In the genomic region with DNA sequence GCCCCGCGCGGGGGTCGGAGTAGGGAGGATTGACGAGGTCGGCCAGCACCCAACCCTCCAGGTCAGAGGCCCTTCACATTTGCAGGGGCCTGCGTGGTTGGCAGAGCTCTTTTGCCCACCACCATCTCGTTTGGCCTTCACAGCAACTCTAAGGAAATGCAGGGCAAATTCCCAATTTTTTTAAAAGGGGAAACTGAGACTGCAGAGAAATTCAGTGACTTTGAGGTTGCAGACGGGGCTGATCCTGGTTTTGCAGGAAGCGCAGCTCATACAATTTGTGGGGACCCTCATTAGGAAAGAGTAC, we compare ENCODE assay signal across 7 cellular contexts. TPM values are rescaled to one million over a fixed set of nuclear protein-coding genes. Genes with fewer than 3 reads are reported as not detected.
DNase-seq lines count a peak whose midpoint lies in the region; ATAC-seq lines count a peak whose summit lies in the region.

No MANE protein-coding gene starts in this region.

- H3K4me1 ChIP-seq in HUES48 (ENCODE audit: control insufficient read depth, insufficient read depth, low read length), result peaks cover 8% of the 10 kb centered on the region; the same call in 1 of the 2 replicates

- no peak for ATAC-seq in stimulated activated naive CD8-positive, alpha-beta T cell treated with anti-CD3 and anti-CD28 coated beads, Interleukin-15, amount 100 ng/mL, for 72 hours
- ATAC-seq in GM19328 (IDR thresholded peaks at IDR 0.05; ENCODE audit: unreplicated experiment), result no peak

- H3K27ac Mint-ChIP-seq in activated T-helper 2 cell treated with anti-CD3 and anti-CD28 coated beads, Interferon-gamma antibody, Interleukin-2, Interleukin-4, amounts not matched to agents 10 μg/mL and 5 μg/mL and 100 μg/mL, durations not matched to agents 14 hours and 24 hours and 36 hours, result peak overlapping the region; percentile 92
- H3K27ac Mint-ChIP-seq in stimulated activated naive CD8-positive, alpha-beta T cell treated with anti-CD3 and anti-CD28 coated beads, Interleukin-15, amount 100 ng/mL, for 72 hours, result peak overlapping the region; percentile 94 to 96

- peak overlapping the region; percentile 89 for H3K9ac ChIP-seq in HUES48 (ENCODE audit: low read depth, low read length)

- no peak for DNase-seq in activated T-helper 2 cell treated with anti-CD3 and anti-CD28 coated beads, Interferon-gamma antibody, Interleukin-2, Interleukin-4, amounts not matched to agents 10 μg/mL and 5 μg/mL and 100 μg/mL, durations not matched to agents 14 hours and 24 hours and 36 hours (ENCODE audit: low spot score)
- DNase-seq in stimulated activated naive CD8-positive, alpha-beta T cell treated with anti-CD3 and anti-CD28 coated beads, Interleukin-15, amount 100 ng/mL, for 72 hours, result no peak
- DNase-seq in AG08395 (ENCODE audit: low spot score) (no peak), retina (no peak)

- no peaks in the 10 kb centered on the region for H3K27me3 Mint-ChIP-seq in activated T-helper 2 cell treated with anti-CD3 and anti-CD28 coated beads, Interferon-gamma antibody, Interleukin-2, Interleukin-4, amounts not matched to agents 10 μg/mL and 5 μg/mL and 100 μg/mL, durations not matched to agents 14 hours and 24 hours and 36 hours (ENCODE audit: low read depth)
- no peaks in the 10 kb centered on the region for H3K27me3 Mint-ChIP-seq in stimulated activated naive CD8-positive, alpha-beta T cell treated with anti-CD3 and anti-CD28 coated beads, Interleukin-15, amount 100 ng/mL, for 72 hours

- H3K4me1 Mint-ChIP-seq in activated T-helper 2 cell treated with anti-CD3 and anti-CD28 coated beads, Interferon-gamma antibody, Interleukin-2, Interleukin-4, amounts not matched to agents 10 μg/mL and 5 μg/mL and 100 μg/mL, durations not matched to agents 14 hours and 24 hours and 36 hours (ENCODE audit: low read depth), result peaks cover 20% of the 10 kb centered on the region
- peaks cover 35% of the 10 kb centered on the region for H3K4me1 Mint-ChIP-seq in stimulated activated naive CD8-positive, alpha-beta T cell treated with anti-CD3 and anti-CD28 coated beads, Interleukin-15, amount 100 ng/mL, for 72 hours

- H3K4me3 Mint-ChIP-seq in activated T-helper 2 cell treated with anti-CD3 and anti-CD28 coated beads, Interferon-gamma antibody, Interleukin-2, Interleukin-4, amounts not matched to agents 10 μg/mL and 5 μg/mL and 100 μg/mL, durations not matched to agents 14 hours and 24 hours and 36 hours (ENCODE audit: low read depth), result peak overlapping the region; percentile 87
- peak overlapping the region; percentile 92 to 97 for H3K4me3 Mint-ChIP-seq in stimulated activated naive CD8-positive, alpha-beta T cell treated with anti-CD3 and anti-CD28 coated beads, Interleukin-15, amount 100 ng/mL, for 72 hours

- no peaks in the 10 kb centered on the region for H3K27me3 ChIP-seq in HUES48 (ENCODE audit: control insufficient read depth, insufficient read depth, low read length)

- intact Hi-C loops in activated T-helper 2 cell treated with anti-CD3 and anti-CD28 coated beads, Interferon-gamma antibody, Interleukin-2, Interleukin-4, amounts not matched to agents 10 μg/mL and 5 μg/mL and 100 μg/mL, durations not matched to agents 14 hours and 24 hours and 36 hours (cut with micrococcal nuclease), result loop anchor here (2.0 to 5.0 kb wide), 3 partner anchors 62 to 122 kb away; a partner anchor contains a TSS

- H3K27ac ChIP-seq in HUES48 (ENCODE audit: low read depth, low read length), result peak overlapping the region; percentile 87

- H3K36me3 Mint-ChIP-seq in activated T-helper 2 cell treated with anti-CD3 and anti-CD28 coated beads, Interferon-gamma antibody, Interleukin-2, Interleukin-4, amounts not matched to agents 10 μg/mL and 5 μg/mL and 100 μg/mL, durations not matched to agents 14 hours and 24 hours and 36 hours (ENCODE audit: low read depth), result peaks cover 27% of the 10 kb centered on the region

- H3K36me3 ChIP-seq in HUES48 (ENCODE audit: control insufficient read depth, insufficient read depth, low read length), result peaks cover 5% of the 10 kb centered on the region; the same call in 1 of the 2 replicates

- no peaks in the 10 kb centered on the region for H3K9me3 Mint-ChIP-seq in activated T-helper 2 cell treated with anti-CD3 and anti-CD28 coated beads, Interferon-gamma antibody, Interleukin-2, Interleukin-4, amounts not matched to agents 10 μg/mL and 5 μg/mL and 100 μg/mL, durations not matched to agents 14 hours and 24 hours and 36 hours
- H3K9me3 Mint-ChIP-seq in stimulated activated naive CD8-positive, alpha-beta T cell treated with anti-CD3 and anti-CD28 coated beads, Interleukin-15, amount 100 ng/mL, for 72 hours, result no peaks in the 10 kb centered on the region

- H3K4me3 ChIP-seq in HUES48 (ENCODE audit: low read depth, low read length) (peak overlapping the region; percentile 91), iPS-18c (ENCODE audit: insufficient read depth, low read depth, low read length) (peak overlapping the region; percentile 90)

- H3K9me3 ChIP-seq in HUES48 (ENCODE audit: control insufficient read depth, insufficient read depth, low read length) (no peaks in the 10 kb centered on the region), iPS-18c (ENCODE audit: control insufficient read depth, insufficient read depth, low read length) (no peaks in the 10 kb centered on the region)

RNA-seq across cellular contexts. Expression of a gene that starts 0.4 kb away (rescaled TPM):
- total RNA-seq in activated T-helper 2 cell treated with anti-CD3 and anti-CD28 coated beads, Interferon-gamma antibody, Interleukin-2, Interleukin-4, amounts not matched to agents 10 μg/mL and 5 μg/mL and 100 μg/mL, durations not matched to agents 14 hours and 24 hours and 36 hours, result 24.3 and 25.4 TPM in 2 replicates

RNA-seq across cellular contexts. Expression of a gene that starts 36.5 kb away (rescaled TPM):
- total RNA-seq in activated T-helper 2 cell treated with anti-CD3 and anti-CD28 coated beads, Interferon-gamma antibody, Interleukin-2, Interleukin-4, amounts not matched to agents 10 μg/mL and 5 μg/mL and 100 μg/mL, durations not matched to agents 14 hours and 24 hours and 36 hours, result 0.39 TPM in 1 of 2 replicates, not detected in the other
